Comparison of ENCODE assay signal across 9 cellular contexts in the genomic region with DNA sequence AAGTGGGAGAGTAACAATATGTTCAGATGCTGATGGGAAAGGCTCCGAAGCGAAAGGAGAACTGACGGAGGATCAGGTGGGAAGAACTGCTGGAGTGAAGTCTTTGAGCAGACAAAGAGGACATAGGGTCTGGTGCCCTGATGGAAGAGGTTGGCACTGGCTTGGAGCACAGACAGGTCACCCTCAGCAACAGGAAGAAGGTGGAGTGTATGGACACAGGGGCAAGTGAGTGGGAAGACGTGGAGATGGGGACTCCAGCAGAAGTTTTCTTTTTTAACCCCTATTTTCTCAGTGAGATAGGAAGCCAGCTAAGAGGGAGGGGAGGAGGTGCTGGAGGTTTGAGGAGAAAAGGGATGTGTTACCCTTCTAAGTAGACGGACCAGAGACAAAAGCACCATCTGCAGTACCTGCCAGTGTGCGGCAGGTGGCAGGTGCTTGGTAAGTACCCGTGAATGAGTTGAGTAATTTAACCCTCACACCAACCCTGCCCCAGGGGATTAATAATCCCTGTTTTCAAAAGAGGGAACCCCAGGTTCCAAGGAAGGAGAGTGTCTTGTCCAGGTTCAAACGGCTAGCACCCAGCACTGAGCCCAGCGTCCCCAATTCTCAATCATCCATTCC. TPM values are rescaled to one million over a fixed set of nuclear protein-coding genes. Genes with fewer than 3 reads are reported as not detected.
DNase-seq lines count a peak whose midpoint lies in the region; ATAC-seq and TF ChIP-seq lines count a peak whose summit lies in the region.
"Had no signal": no experiment of that assay in that cellular context is flagged by ENCODE, and none has a peak within 500 bp of the region (broad histone marks: within the 10 kb centered on the region; RNA-seq: fewer than 3 reads in every experiment).

No MANE protein-coding gene starts in this region.

- no peaks in the 10 kb centered on the region for H3K4me1 ChIP-seq in Loucy (ENCODE audit: insufficient read depth, low read length, poor library complexity, severe bottlenecking)
- H3K4me1 ChIP-seq: sigmoid colon had no signal

- no peaks in the 10 kb centered on the region for H3K27me3 ChIP-seq in Loucy (ENCODE audit: insufficient read depth, low read length, poor library complexity, severe bottlenecking)

- H4K20me1 ChIP-seq in Loucy (ENCODE audit: insufficient read depth, low read length, poor library complexity, severe bottlenecking): no peaks in the 10 kb centered on the region

- H3K4me3 ChIP-seq in Loucy (ENCODE audit: low read length, poor library complexity, severe bottlenecking): no peak overlapping the region
- H3K4me3 ChIP-seq: sigmoid colon had no signal

- H3K9ac ChIP-seq in Loucy (ENCODE audit: low read depth, low read length, poor library complexity, severe bottlenecking): no peak overlapping the region

- H3K79me2 ChIP-seq in Loucy (ENCODE audit: insufficient read depth, low read length): no peaks in the 10 kb centered on the region

- H3F3A ChIP-seq in Loucy (ENCODE audit: low read depth): no peaks in the 10 kb centered on the region

- H2AFZ ChIP-seq in Loucy (ENCODE audit: low read length): no peak overlapping the region

- TF ChIP-seq CTCF in Loucy (conservative IDR thresholded peaks at IDR 0.05; ENCODE audit: low read length): peak; percentile 65

- no peaks in the 10 kb centered on the region for H3K9me3 ChIP-seq in Loucy (ENCODE audit: insufficient read depth, low read depth, low read length)
- H3K9me3 ChIP-seq: sigmoid colon had no signal

- no peaks in the 10 kb centered on the region for H3K36me3 ChIP-seq in Loucy (ENCODE audit: insufficient read depth, low read length)
- H3K36me3 ChIP-seq: sigmoid colon had no signal

- ATAC-seq in HG03342 (IDR thresholded peaks at IDR 0.05; ENCODE audit: unreplicated experiment): no peak
- ATAC-seq in HG03521 (IDR thresholded peaks at IDR 0.05; ENCODE audit: unreplicated experiment): no peak
- ATAC-seq in HG02759 (IDR thresholded peaks at IDR 0.05; ENCODE audit: unreplicated experiment): no peak

- no peak overlapping the region for H3K4me2 ChIP-seq in Loucy (ENCODE audit: low read depth, low read length, poor library complexity, severe bottlenecking)

- peak; percentile 34 for DNase-seq in EH (ENCODE audit: low read depth)
- DNase-seq in amniotic epithelial cell (ENCODE audit: low read depth): peak; percentile 72
- DNase-seq in lung microvascular endothelial cell (ENCODE audit: low read depth in 2 of 2): peak; percentile 39 to 64
- no peak for DNase-seq in stimulated activated naive CD4-positive, alpha-beta T cell treated with Interleukin-2 at 50 U/mL for 16 hours (lab: John Stamatoyannopoulos, UW)
- DNase-seq: sigmoid colon had no signal

- no peaks in the 10 kb centered on the region for H3K9me2 ChIP-seq in Loucy (replicated peaks; ENCODE audit: low read depth, low read length)

RNA-seq across cellular contexts. Expression of gene HAS1, which starts 11.2 kb away (rescaled TPM):
- 0.20 and 0.22 TPM in 2 replicates for total RNA-seq in lung microvascular endothelial cell

RNA-seq across cellular contexts. Expression of gene SPACA6, which starts 19.4 kb away (rescaled TPM):
- total RNA-seq in lung microvascular endothelial cell: 3.9 and 7.7 TPM in 2 replicates

RNA-seq across cellular contexts. Expression of gene FPR1, which starts 39.1 kb away (rescaled TPM):
- not detected in 2 replicates for total RNA-seq in lung microvascular endothelial cell

RNA-seq across cellular contexts. Expression of gene FPR2, which starts 48.4 kb away (rescaled TPM):
- total RNA-seq in lung microvascular endothelial cell: not detected in 2 replicates
